33 cellular contexts compared by ENCODE assay signal in genomic region chr2:210360412-210360811, GRCh38.
"Had no signal": no experiment of that assay in that cellular context is flagged by ENCODE, and none has a peak within 500 bp of the region (broad histone marks: within the 10 kb centered on the region; RNA-seq: fewer than 3 reads in every experiment).

No MANE protein-coding gene starts in this region.

- H3K9me3 ChIP-seq: esophagus muscularis mucosa, gastrocnemius medialis, heart left ventricle had no signal

- H3K9me3 Mint-ChIP-seq: activated B cell treated with CpG ODN at 0.5 μM for 24 hours; activated naive CD4-positive, alpha-beta T cell treated with anti-CD3 and anti-CD28 coated beads, Interleukin-2, amount 10 ng/mL, durations not matched to agents 7 days and 5 days; activated T-helper 1 cell treated with anti-CD3 and anti-CD28 coated beads, Interleukin-12 subunit alpha, Interleukin-12 subunit beta, Interleukin-2, Interleukin-4 antibody, amounts not matched to agents 30 ng/mL and 10 ng/mL and 1 ng/mL, durations not matched to agents 14 hours and 24 hours and 36 hours; activated T-helper 2 cell treated with anti-CD3 and anti-CD28 coated beads, Interferon-gamma antibody, Interleukin-2, Interleukin-4, amounts not matched to agents 10 μg/mL and 5 μg/mL and 100 μg/mL, durations not matched to agents 14 hours and 24 hours and 36 hours; central memory CD8-positive, alpha-beta T cell; dendritic cell treated with granulocyte-macrophage colony-stimulating factor and Interleukin-4, amounts not matched to agents 40 ng/mL and 50 ng/mL, for 4 days; T-helper 2 cell treated with Interferon-gamma antibody and Interleukin-4, amounts not matched to agents 5 μg/mL and 100 μg/mL, for 36 hours had no signal

- H3K36me3 Mint-ChIP-seq: activated naive CD4-positive, alpha-beta T cell treated with anti-CD3 and anti-CD28 coated beads, Interleukin-2, amount 10 ng/mL, durations not matched to agents 7 days and 5 days; activated naive CD8-positive, alpha-beta T cell had no signal

- ATAC-seq: activated CD4-positive, CD25-positive, alpha-beta regulatory T cell treated with anti-CD3 and anti-CD28 coated beads, Interleukin-2, amount 50 U/mL, for 24 hours; activated CD8-positive, alpha-beta T cell treated with anti-CD3 and anti-CD28 coated beads for 36 hours; foreskin keratinocyte; gastrocnemius medialis; heart left ventricle; T-helper 17 cell had no signal

- H3K4me1 ChIP-seq: esophagus muscularis mucosa, foreskin keratinocyte, gastrocnemius medialis, heart left ventricle had no signal

- H3K4me3 Mint-ChIP-seq: activated B cell treated with CpG ODN at 0.5 μM for 24 hours; activated CD8-positive, alpha-beta T cell treated with anti-CD3 and anti-CD28 coated beads for 36 hours; activated naive CD4-positive, alpha-beta T cell treated with anti-CD3 and anti-CD28 coated beads, Interleukin-2, amount 10 ng/mL, durations not matched to agents 7 days and 5 days; activated naive CD8-positive, alpha-beta T cell; activated T-helper 1 cell treated with anti-CD3 and anti-CD28 coated beads, Interleukin-12 subunit alpha, Interleukin-12 subunit beta, Interleukin-2, Interleukin-4 antibody, amounts not matched to agents 30 ng/mL and 10 ng/mL and 1 ng/mL, durations not matched to agents 14 hours and 24 hours and 36 hours; central memory CD8-positive, alpha-beta T cell; dendritic cell treated with granulocyte-macrophage colony-stimulating factor and Interleukin-4, amounts not matched to agents 40 ng/mL and 50 ng/mL, for 4 days; T-helper 17 cell; T-helper 2 cell treated with Interferon-gamma antibody and Interleukin-4, amounts not matched to agents 5 μg/mL and 100 μg/mL, for 36 hours had no signal

- H3K27ac Mint-ChIP-seq: activated B cell treated with CpG ODN at 0.5 μM for 24 hours; activated CD8-positive, alpha-beta T cell treated with anti-CD3 and anti-CD28 coated beads for 36 hours; activated naive CD4-positive, alpha-beta T cell treated with anti-CD3 and anti-CD28 coated beads, Interleukin-2, amount 10 ng/mL, durations not matched to agents 7 days and 5 days; activated naive CD8-positive, alpha-beta T cell; activated T-helper 1 cell treated with anti-CD3 and anti-CD28 coated beads, Interleukin-12 subunit alpha, Interleukin-12 subunit beta, Interleukin-2, Interleukin-4 antibody, amounts not matched to agents 30 ng/mL and 10 ng/mL and 1 ng/mL, durations not matched to agents 14 hours and 24 hours and 36 hours; activated T-helper 2 cell treated with anti-CD3 and anti-CD28 coated beads, Interferon-gamma antibody, Interleukin-2, Interleukin-4, amounts not matched to agents 10 μg/mL and 5 μg/mL and 100 μg/mL, durations not matched to agents 14 hours and 24 hours and 36 hours; dendritic cell treated with granulocyte-macrophage colony-stimulating factor and Interleukin-4, amounts not matched to agents 40 ng/mL and 50 ng/mL, for 4 days; T-helper 17 cell; T-helper 2 cell treated with Interferon-gamma antibody and Interleukin-4, amounts not matched to agents 5 μg/mL and 100 μg/mL, for 36 hours had no signal

- DNase-seq: activated B cell treated with CpG ODN at 0.5 μM for 24 hours; activated CD4-positive, alpha-beta T cell treated with anti-CD3 and anti-CD28 coated beads for 48 hours; activated CD4-positive, alpha-beta T cell treated with anti-CD3 and anti-CD28 coated beads, Interleukin-2, amount 50 U/mL, for 1 hour; activated CD4-positive, alpha-beta T cell treated with anti-CD3 and anti-CD28 coated beads, Interleukin-2, amount 50 U/mL, for 48 hours; activated CD8-positive, alpha-beta memory T cell treated with anti-CD3 and anti-CD28 coated beads for 24 hours; activated CD8-positive, alpha-beta T cell treated with anti-CD3 and anti-CD28 coated beads for 36 hours; activated effector memory CD4-positive, alpha-beta T cell treated with anti-CD3 and anti-CD28 coated beads, Interleukin-2, amount 50 U/mL, for 16 hours; activated naive CD4-positive, alpha-beta T cell treated with anti-CD3 and anti-CD28 coated beads, Interleukin-2, amount 10 ng/mL, durations not matched to agents 7 days and 5 days; activated T-cell treated with anti-CD3 and anti-CD28 coated beads, Interleukin-2, amount 50 U/mL, for 1 hour; activated T-cell treated with anti-CD3 and anti-CD28 coated beads, Interleukin-2, amount 50 U/mL, for 48 hours; amniotic stem cell; anterior cingulate cortex; brain microvascular endothelial cell; dorsolateral prefrontal cortex; effector memory CD4-positive, alpha-beta T cell; erythroblast; foreskin keratinocyte; gastrocnemius medialis; glutamatergic neuron; heart left ventricle; T-helper 1 cell; T-helper 17 cell; T1000; WERI-Rb-1 had no signal

- H3K36me3 ChIP-seq: brain microvascular endothelial cell, esophagus muscularis mucosa, gastrocnemius medialis, heart left ventricle, WERI-Rb-1 had no signal

- H3K27me3 ChIP-seq: brain microvascular endothelial cell, dorsolateral prefrontal cortex, esophagus muscularis mucosa, foreskin keratinocyte, gastrocnemius medialis, heart left ventricle had no signal

- H3K4me3 ChIP-seq: coronary artery, dorsolateral prefrontal cortex, esophagus muscularis mucosa, gastrocnemius medialis, heart left ventricle had no signal

- H3K4me1 Mint-ChIP-seq: activated B cell treated with CpG ODN at 0.5 μM for 24 hours; activated naive CD4-positive, alpha-beta T cell treated with anti-CD3 and anti-CD28 coated beads, Interleukin-2, amount 10 ng/mL, durations not matched to agents 7 days and 5 days; central memory CD8-positive, alpha-beta T cell; T-helper 17 cell had no signal

- H3K27ac ChIP-seq: brain microvascular endothelial cell, coronary artery, dorsolateral prefrontal cortex, esophagus muscularis mucosa, foreskin keratinocyte, heart left ventricle, WERI-Rb-1 had no signal
